11 cellular contexts compared by ENCODE assay signal in the genomic region with DNA sequence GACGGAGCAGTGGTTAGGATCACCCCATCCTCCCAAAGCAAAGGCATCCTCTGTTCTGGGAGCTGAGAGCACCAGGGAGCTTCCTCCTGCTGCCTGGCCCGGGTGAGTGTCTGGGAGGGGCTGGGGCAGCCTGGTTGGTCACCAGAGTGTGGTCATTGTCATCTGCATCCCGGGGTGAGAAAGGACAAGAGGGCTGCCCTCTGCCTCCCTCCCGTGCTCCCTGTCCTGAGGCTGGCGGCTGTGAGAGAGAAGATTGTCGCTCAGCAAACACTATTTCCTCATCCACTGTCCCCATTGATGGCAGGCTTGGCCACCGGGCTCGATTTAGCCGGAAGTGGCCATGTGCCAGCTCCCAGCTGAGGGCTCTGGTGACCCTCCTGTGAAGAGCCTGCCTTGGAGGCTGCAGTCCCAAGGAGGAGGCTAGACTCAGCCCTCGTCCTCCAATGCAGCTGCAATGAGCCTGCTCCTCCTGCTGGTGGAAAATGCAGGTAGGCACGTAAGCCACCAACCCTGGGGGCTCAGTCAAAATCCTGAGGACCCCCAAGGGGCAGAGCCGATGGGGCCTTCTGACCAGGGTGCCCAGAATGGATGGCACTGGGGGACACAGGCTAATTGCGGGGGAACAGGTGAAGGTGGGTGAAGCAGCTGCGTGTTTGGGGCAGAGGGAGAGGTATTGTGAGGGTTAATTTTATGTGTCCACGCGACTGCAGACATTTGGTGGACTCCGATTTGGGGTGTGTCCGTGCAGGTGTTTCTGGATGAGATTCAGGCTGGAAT.
DNase-seq lines count a peak whose midpoint lies in the region; ATAC-seq and TF ChIP-seq lines count a peak whose summit lies in the region.
"Had no signal": no experiment of that assay in that cellular context is flagged by ENCODE, and none has a peak within 500 bp of the region (broad histone marks: within the 10 kb centered on the region; RNA-seq: fewer than 3 reads in every experiment).

No MANE protein-coding gene starts in this region.

- peaks cover under 1% of the 10 kb centered on the region for H3K27me3 Mint-ChIP-seq in glutamatergic neuron (ENCODE audit: unreplicated experiment)
- H3K27me3 Mint-ChIP-seq in activated T-helper 17 cell treated with anti-CD3 and anti-CD28 coated beads, Interleukin-2, amount 50 U/mL, for 72 hours = no peaks in the 10 kb centered on the region

- peak overlapping the region; percentile 21 for H3K9ac ChIP-seq in NT2/D1 (ENCODE audit: insufficient read length, low read depth)

- H3K9me3 Mint-ChIP-seq in glutamatergic neuron (ENCODE audit: unreplicated experiment) = peaks cover 9% of the 10 kb centered on the region
- no peaks in the 10 kb centered on the region for H3K9me3 Mint-ChIP-seq in activated T-helper 17 cell treated with anti-CD3 and anti-CD28 coated beads, Interleukin-2, amount 50 U/mL, for 72 hours

- H3K27me3 ChIP-seq in NT2/D1 (ENCODE audit: insufficient read depth, insufficient read length) (no peaks in the 10 kb centered on the region), psoas muscle (ENCODE audit: insufficient read depth in 3 of 3, low read length in 2 of 3) (peaks cover 0 to 38% (median 9%) of the 10 kb centered on the region in 3 donors)
- H3K27me3 ChIP-seq: body of pancreas had no signal

- H3K4me3 ChIP-seq in NT2/D1 (ENCODE audit: insufficient read length, low read depth) = no peak overlapping the region
- H3K4me3 ChIP-seq in psoas muscle = no peak overlapping the region
- H3K4me3 ChIP-seq: body of pancreas had no signal

- peaks cover 9% of the 10 kb centered on the region for H3K4me1 Mint-ChIP-seq in glutamatergic neuron (ENCODE audit: low read depth, unreplicated experiment)
- H3K4me1 Mint-ChIP-seq in activated T-helper 17 cell treated with anti-CD3 and anti-CD28 coated beads, Interleukin-2, amount 50 U/mL, for 72 hours = no peaks in the 10 kb centered on the region

- H3K9me3 ChIP-seq in NT2/D1 (ENCODE audit: insufficient read depth, low read length) = no peaks in the 10 kb centered on the region
- H3K9me3 ChIP-seq in psoas muscle = no peaks in the 10 kb centered on the region
- H3K9me3 ChIP-seq: body of pancreas had no signal

- no peak overlapping the region for H3K27ac ChIP-seq in psoas muscle
- H3K27ac ChIP-seq: body of pancreas had no signal

- H3K4me3 Mint-ChIP-seq in glutamatergic neuron (ENCODE audit: unreplicated experiment) = no peak overlapping the region
- no peak overlapping the region for H3K4me3 Mint-ChIP-seq in activated T-helper 17 cell treated with anti-CD3 and anti-CD28 coated beads, Interleukin-2, amount 50 U/mL, for 72 hours

- intact Hi-C loops in psoas muscle (cut with DNase I) = no loop called here

- peaks cover 29% of the 10 kb centered on the region for H3K4me1 ChIP-seq in NT2/D1 (ENCODE audit: insufficient read depth, insufficient read length)
- H3K4me1 ChIP-seq in psoas muscle = no peaks in the 10 kb centered on the region

- ATAC-seq in psoas muscle (no peak), HG03354 (IDR thresholded peaks at IDR 0.05; ENCODE audit: poor library complexity, severe bottlenecking, unreplicated experiment) (no peak)
- no peak for ATAC-seq in activated T-helper 17 cell treated with anti-CD3 and anti-CD28 coated beads, Interleukin-2, amount 50 U/mL, for 72 hours (replicated peaks)
- ATAC-seq: body of pancreas had no signal

- WGBS in psoas muscle, 3 donors = 36 to 45% (median 38%) methylated on average over 17 to 18 of the region's 18 CpGs

- H3K27ac Mint-ChIP-seq in glutamatergic neuron (ENCODE audit: unreplicated experiment) = no peak overlapping the region
- no peak overlapping the region for H3K27ac Mint-ChIP-seq in activated T-helper 17 cell treated with anti-CD3 and anti-CD28 coated beads, Interleukin-2, amount 50 U/mL, for 72 hours

- DNase-seq in DMS 273 (lab: John Stamatoyannopoulos, UW; ENCODE audit: unreplicated experiment) (peak; percentile 32), DMS 273 treated with DMSO at 0.1 percent for 48 hours (lab: John Stamatoyannopoulos, UW) (no peak), NT2/D1 (ENCODE audit: low read depth, low spot score) (no peak), glutamatergic neuron (peak; percentile 38), psoas muscle (peak in 1 of 2 donors; percentile 42), NCI-H2196 treated with DMSO at 0.1 percent for 48 hours (lab: John Stamatoyannopoulos, UW; ENCODE audit: unreplicated experiment) (no peak)
- DNase-seq: 8988T; activated CD4-positive, alpha-beta T cell treated with anti-CD3 and anti-CD28 coated beads, Interleukin-2, amount 50 U/mL, for 4 hours had no signal

- H3K36me3 ChIP-seq in NT2/D1 (ENCODE audit: insufficient read depth, insufficient read length, low read length) (no peaks in the 10 kb centered on the region), psoas muscle (ENCODE audit: insufficient read depth in 1 of 2, low read depth in 1 of 2) (no peaks in the 10 kb centered on the region)

- peak; percentile 43 for TF ChIP-seq CTCF in glutamatergic neuron (IDR thresholded peaks at IDR 0.05; ENCODE audit: partially characterized antibody, unreplicated experiment)
- peak; percentile 6 for TF ChIP-seq CTCF in psoas muscle (IDR thresholded peaks at IDR 0.05)

- no peaks in the 10 kb centered on the region for H3K36me3 Mint-ChIP-seq in glutamatergic neuron (ENCODE audit: unreplicated experiment)
- H3K36me3 Mint-ChIP-seq in activated T-helper 17 cell treated with anti-CD3 and anti-CD28 coated beads, Interleukin-2, amount 50 U/mL, for 72 hours (ENCODE audit: low read depth) = no peaks in the 10 kb centered on the region

Comparison
In these comparisons a context has a peak if more than half of its experiments do, and no peak if none do; other contexts are left out.
1. DNase-seq: peak in DMS 273 (single experiment) and glutamatergic neuron (single experiment); none in DMS 273 treated with DMSO at 0.1 percent for 48 hours (single experiment), NT2/D1 (single experiment) and NCI-H2196 treated with DMSO at 0.1 percent for 48 hours (single experiment).